Comparison of ENCODE assay signal across 21 cellular contexts in the genomic region with DNA sequence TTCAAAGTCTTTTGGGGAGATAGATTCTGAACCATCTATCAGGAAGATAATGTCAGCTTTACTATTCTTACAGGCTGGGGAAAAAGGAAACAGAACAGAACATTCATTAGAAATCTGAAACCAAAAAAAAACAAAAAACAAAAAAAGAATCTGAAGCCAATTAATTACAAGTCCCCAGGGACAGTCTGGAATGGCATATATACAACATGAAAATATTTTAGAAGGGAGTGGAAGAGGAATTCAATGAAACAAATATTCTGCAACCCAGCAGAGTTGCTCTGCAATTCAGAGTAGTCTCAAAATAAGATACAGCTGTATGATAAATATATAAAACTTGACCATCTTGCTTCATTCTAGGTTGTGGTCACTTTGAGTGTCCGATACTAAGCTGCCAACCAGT.
"Had no signal": no experiment of that assay in that cellular context is flagged by ENCODE, and none has a peak within 500 bp of the region (broad histone marks: within the 10 kb centered on the region; RNA-seq: fewer than 3 reads in every experiment).

No MANE protein-coding gene starts in this region.

- H3K4me3 ChIP-seq: colonic mucosa, suprapubic skin, transverse colon, vagina had no signal

- H3K4me1 Mint-ChIP-seq: mesothelial cell of epicardium had no signal

- DNase-seq: activated CD4-positive, alpha-beta T cell treated with anti-CD3 and anti-CD28 coated beads for 36 hours; activated CD8-positive, alpha-beta T cell treated with anti-CD3 and anti-CD28 coated beads for 36 hours; activated naive CD4-positive, alpha-beta T cell treated with anti-CD3 and anti-CD28 coated beads for 36 hours; activated T-cell treated with anti-CD3 and anti-CD28 coated beads, Interleukin-2, amount 50 U/mL, for 4 hours; aorta; brain microvascular endothelial cell; central memory CD4-positive, alpha-beta T cell; colonic mucosa; hypothalamus; islet precursor cell; occipital lobe; posterior cingulate gyrus; retina; stimulated activated naive CD8-positive, alpha-beta T cell treated with anti-CD3 and anti-CD28 coated beads, Interleukin-15, amount 100 ng/mL, for 72 hours; SW 1271; transverse colon; WERI-Rb-1 had no signal

- H3K27me3 ChIP-seq: brain microvascular endothelial cell, colonic mucosa, suprapubic skin, transverse colon, vagina had no signal

- H3K36me3 Mint-ChIP-seq: mesothelial cell of epicardium had no signal

- H3K36me3 ChIP-seq: brain microvascular endothelial cell, colonic mucosa, suprapubic skin, transverse colon, vagina, WERI-Rb-1 had no signal

- H3K27ac Mint-ChIP-seq: activated CD4-positive, alpha-beta T cell treated with anti-CD3 and anti-CD28 coated beads for 36 hours; activated CD8-positive, alpha-beta T cell treated with anti-CD3 and anti-CD28 coated beads for 36 hours; activated naive CD4-positive, alpha-beta T cell treated with anti-CD3 and anti-CD28 coated beads for 36 hours; mesothelial cell of epicardium; stimulated activated naive CD8-positive, alpha-beta T cell treated with anti-CD3 and anti-CD28 coated beads, Interleukin-15, amount 100 ng/mL, for 72 hours had no signal

- H3K27me3 Mint-ChIP-seq: activated CD4-positive, alpha-beta T cell treated with anti-CD3 and anti-CD28 coated beads for 36 hours; activated CD8-positive, alpha-beta T cell treated with anti-CD3 and anti-CD28 coated beads for 36 hours; stimulated activated naive CD8-positive, alpha-beta T cell treated with anti-CD3 and anti-CD28 coated beads, Interleukin-15, amount 100 ng/mL, for 72 hours had no signal

- H3K27ac ChIP-seq: brain microvascular endothelial cell, colonic mucosa, suprapubic skin, transverse colon, vagina, WERI-Rb-1 had no signal

- H3K4me3 Mint-ChIP-seq: activated CD4-positive, alpha-beta T cell treated with anti-CD3 and anti-CD28 coated beads for 36 hours; activated CD8-positive, alpha-beta T cell treated with anti-CD3 and anti-CD28 coated beads for 36 hours; activated naive CD4-positive, alpha-beta T cell treated with anti-CD3 and anti-CD28 coated beads for 36 hours; activated T-cell treated with anti-CD3 and anti-CD28 coated beads, Interleukin-2, amount 50 U/mL, for 4 hours; mesothelial cell of epicardium; stimulated activated naive CD8-positive, alpha-beta T cell treated with anti-CD3 and anti-CD28 coated beads, Interleukin-15, amount 100 ng/mL, for 72 hours had no signal

- ATAC-seq: activated CD4-positive, alpha-beta T cell treated with anti-CD3 and anti-CD28 coated beads for 36 hours; activated CD8-positive, alpha-beta T cell treated with anti-CD3 and anti-CD28 coated beads for 36 hours; activated T-cell treated with anti-CD3 and anti-CD28 coated beads, Interleukin-2, amount 50 U/mL, for 4 hours; left lobe of liver; stimulated activated naive CD8-positive, alpha-beta T cell treated with anti-CD3 and anti-CD28 coated beads, Interleukin-15, amount 100 ng/mL, for 72 hours had no signal

- H3K4me1 ChIP-seq: colonic mucosa, suprapubic skin, transverse colon had no signal

- H3K9me3 ChIP-seq: colonic mucosa, suprapubic skin, transverse colon, vagina had no signal

- H3K9me3 Mint-ChIP-seq: activated CD8-positive, alpha-beta T cell treated with anti-CD3 and anti-CD28 coated beads for 36 hours; activated naive CD4-positive, alpha-beta T cell treated with anti-CD3 and anti-CD28 coated beads for 36 hours; activated T-cell treated with anti-CD3 and anti-CD28 coated beads, Interleukin-2, amount 50 U/mL, for 4 hours had no signal
